ENCODE assay signal across 12 cellular contexts in the genomic region with DNA sequence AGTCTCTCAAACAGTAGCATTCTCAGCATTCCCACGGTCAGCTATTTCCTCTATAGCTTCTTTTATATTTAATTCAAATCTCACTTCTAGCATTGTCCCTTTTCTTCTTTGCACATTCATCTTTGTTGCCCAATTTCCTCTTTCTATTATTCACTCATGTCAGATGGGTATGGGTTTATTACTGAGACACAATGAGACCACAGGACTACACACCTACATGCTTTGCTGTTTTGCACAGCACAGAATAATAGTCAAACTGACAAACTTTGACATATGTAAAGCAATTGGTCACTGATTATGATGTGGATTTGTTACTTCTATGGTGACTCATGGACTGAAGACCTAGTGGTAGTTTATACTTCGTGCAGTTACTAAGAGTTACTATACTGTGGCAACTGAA. TPM values are rescaled to one million over a fixed set of nuclear protein-coding genes. Genes with fewer than 3 reads are reported as not detected.
A peak's percentile ranks its signal among the peaks of the same experiment; 100 is the strongest.
DNase-seq lines count a peak whose midpoint lies in the region; ATAC-seq lines count a peak whose summit lies in the region.
"Had no signal": no experiment of that assay in that cellular context is flagged by ENCODE, and none has a peak within 500 bp of the region (broad histone marks: within the 10 kb centered on the region; RNA-seq: fewer than 3 reads in every experiment).

No MANE protein-coding gene starts in this region.

- no peaks in the 10 kb centered on the region for H3K79me2 ChIP-seq in mesendoderm (ENCODE audit: control insufficient read depth, insufficient read depth, low read length)

- H3K23ac ChIP-seq in mesendoderm (ENCODE audit: low read length): no peak overlapping the region

- H2AK5ac ChIP-seq in mesendoderm (ENCODE audit: low read length): no peak overlapping the region

- peaks cover 29% of the 10 kb centered on the region for H3K4me1 Mint-ChIP-seq in activated T-cell treated with anti-CD3 and anti-CD28 coated beads, Interleukin-2, amount 50 U/mL, for 24 hours (ENCODE audit: low read depth)

- no peak overlapping the region for H2BK15ac ChIP-seq in mesendoderm (replicated peaks; ENCODE audit: low read depth)

- no peak overlapping the region for H4K8ac ChIP-seq in mesendoderm (ENCODE audit: low read depth, low read length)

- H3K4me3 ChIP-seq in mesendoderm (ENCODE audit: low read length): no peak overlapping the region
- H3K4me3 ChIP-seq: cardiac muscle cell, heart right ventricle, PC-9 had no signal

- no peaks in the 10 kb centered on the region for H3K79me1 ChIP-seq in mesendoderm (ENCODE audit: low read length)

- H3K27me3 Mint-ChIP-seq in activated T-cell treated with anti-CD3 and anti-CD28 coated beads, Interleukin-2, amount 50 U/mL, for 24 hours: peaks cover 48% of the 10 kb centered on the region

- DNase-seq in mesendoderm: peak; percentile 6
- no peak for DNase-seq in effector CD8-positive, alpha-beta T cell (lab: John Stamatoyannopoulos, UW)
- no peak for DNase-seq in inferior parietal cortex (ENCODE audit: extremely low spot score)
- DNase-seq in stimulated activated CD4-positive, alpha-beta T cell treated with anti-CD3 and anti-CD28 coated beads, Interleukin-4, amount 100 ng/mL, for 24 hours: no peak
- DNase-seq in activated T-cell treated with anti-CD3 and anti-CD28 coated beads, Interleukin-2, amount 50 U/mL, for 24 hours: no peak
- DNase-seq: activated CD4-positive, alpha-beta memory T cell treated with anti-CD3 and anti-CD28 coated beads for 36 hours; heart right ventricle; PC-9 had no signal

- no peak overlapping the region for H2BK5ac ChIP-seq in mesendoderm (ENCODE audit: low read length)

- H3K18ac ChIP-seq in mesendoderm (ENCODE audit: low read length): no peak overlapping the region

- H3K4me1 ChIP-seq in mesendoderm (ENCODE audit: control insufficient read depth, low read depth, low read length): no peaks in the 10 kb centered on the region

- peaks cover 9% of the 10 kb centered on the region for H3K9me3 Mint-ChIP-seq in activated T-cell treated with anti-CD3 and anti-CD28 coated beads, Interleukin-2, amount 50 U/mL, for 24 hours

- no CpG with 5 or more reads among the region's 2 CpGs for WGBS in mesendoderm (ENCODE audit: extremely low coverage, insufficient coverage, low lambda C conversion rate)

- ATAC-seq in GM18867 (IDR thresholded peaks at IDR 0.05; ENCODE audit: unreplicated experiment) (peak; percentile 73), GM21825 (IDR thresholded peaks at IDR 0.05; ENCODE audit: unreplicated experiment) (peak; percentile 43), HG03565 (IDR thresholded peaks at IDR 0.05; ENCODE audit: unreplicated experiment) (peak; percentile 57)
- ATAC-seq: heart right ventricle had no signal

- H4K5ac ChIP-seq in mesendoderm (ENCODE audit: low read length): no peak overlapping the region

- no peak overlapping the region for H3K56ac ChIP-seq in mesendoderm (ENCODE audit: low read length)

- H3K36me3 Mint-ChIP-seq in activated T-cell treated with anti-CD3 and anti-CD28 coated beads, Interleukin-2, amount 50 U/mL, for 24 hours (ENCODE audit: low read depth): peaks cover 2% of the 10 kb centered on the region

- H3K27ac Mint-ChIP-seq in activated T-cell treated with anti-CD3 and anti-CD28 coated beads, Interleukin-2, amount 50 U/mL, for 24 hours: no peak overlapping the region
- H3K27ac Mint-ChIP-seq: activated CD4-positive, alpha-beta memory T cell treated with anti-CD3 and anti-CD28 coated beads for 36 hours had no signal

- H3K36me3 ChIP-seq in mesendoderm (ENCODE audit: control insufficient read depth, insufficient read depth, low read length): no peaks in the 10 kb centered on the region
- H3K36me3 ChIP-seq: cardiac muscle cell, heart right ventricle had no signal

- no peak overlapping the region for H3K4ac ChIP-seq in mesendoderm (ENCODE audit: low read depth, low read length)

- H3K27me3 ChIP-seq in mesendoderm (ENCODE audit: insufficient read depth, low read length, poor library complexity): no peaks in the 10 kb centered on the region
- H3K27me3 ChIP-seq: cardiac muscle cell had no signal

- H3K9ac ChIP-seq in mesendoderm (ENCODE audit: low read length): no peak overlapping the region

- no peak overlapping the region for H3K4me3 Mint-ChIP-seq in activated T-cell treated with anti-CD3 and anti-CD28 coated beads, Interleukin-2, amount 50 U/mL, for 24 hours
- H3K4me3 Mint-ChIP-seq: activated CD4-positive, alpha-beta memory T cell treated with anti-CD3 and anti-CD28 coated beads for 36 hours had no signal

- no peak overlapping the region for H3K27ac ChIP-seq in mesendoderm (ENCODE audit: low read depth, low read length)
- H3K27ac ChIP-seq: cardiac muscle cell, PC-9 had no signal

- H3K4me2 ChIP-seq in mesendoderm (ENCODE audit: low read length): no peak overlapping the region
- H3K4me2 ChIP-seq: PC-9 had no signal

- H2BK120ac ChIP-seq in mesendoderm (ENCODE audit: low read depth, low read length): no peak overlapping the region

RNA-seq across cellular contexts. Expression of gene CD1C, which starts 5.8 kb away (rescaled TPM):
- polyA plus RNA-seq in mesendoderm (2013, experiment 1 of 2): not detected
- not detected for polyA plus RNA-seq in mesendoderm (2013, experiment 2 of 2)
- polyA plus RNA-seq: cardiac muscle cell had no signal

RNA-seq across cellular contexts. Expression of gene CD1A, which starts 29.7 kb away (rescaled TPM):
- 0.01 TPM for polyA plus RNA-seq in mesendoderm (2013, experiment 1 of 2)
- polyA plus RNA-seq in mesendoderm (2013, experiment 2 of 2): not detected
- polyA plus RNA-seq: cardiac muscle cell had no signal

RNA-seq across cellular contexts. Expression of gene CD1B, which starts 47.4 kb away (rescaled TPM):
- not detected for polyA plus RNA-seq in mesendoderm (2013, experiment 1 of 2)
- not detected for polyA plus RNA-seq in mesendoderm (2013, experiment 2 of 2)
- polyA plus RNA-seq: cardiac muscle cell had no signal
